Comparison of ENCODE assay signal across 22 cellular contexts in genomic region chr12:130847097-130847496, GRCh38. TPM values are rescaled to one million over a fixed set of nuclear protein-coding genes. Genes with fewer than 3 reads are reported as not detected.
DNase-seq lines count a peak whose midpoint lies in the region; ATAC-seq and TF ChIP-seq lines count a peak whose summit lies in the region.
"Had no signal": no experiment of that assay in that cellular context is flagged by ENCODE, and none has a peak within 500 bp of the region (broad histone marks: within the 10 kb centered on the region; RNA-seq: fewer than 3 reads in every experiment).

No MANE protein-coding gene starts in this region.

- no peak for DNase-seq in CD4-positive, CD25-positive, alpha-beta regulatory T cell
- DNase-seq in SK-N-MC (ENCODE audit: low read depth, low spot score), result no peak
- no peak for DNase-seq in left cardiac atrium
- no peak for DNase-seq in psoas muscle
- no peak for DNase-seq in iPS-NIHi7 (ENCODE audit: extremely low spot score)
- no peak for DNase-seq in activated naive CD8-positive, alpha-beta T cell treated with anti-CD3 and anti-CD28 coated beads for 36 hours
- DNase-seq in WERI-Rb-1, result no peak
- DNase-seq: activated CD4-positive, alpha-beta T cell treated with anti-CD3 and anti-CD28 coated beads, Interleukin-2, amount 50 U/mL, for 48 hours; body of pancreas; KBM-7; lower lobe of right lung; NCI-H1048; NCI-H510A; SHP77; stimulated activated naive CD4-positive, alpha-beta T cell; trophoblast cell had no signal

- intact Hi-C loops in left cardiac atrium (cut with DNase I) (no loop called here), psoas muscle (cut with DNase I) (no loop called here)

- WGBS in psoas muscle, 3 donors, result 42 to 52% (median 50%) methylated on average over 7 of the region's 7 CpGs

- no peak overlapping the region for H3K4me3 ChIP-seq in CD4-positive, CD25-positive, alpha-beta regulatory T cell (ENCODE audit: low read depth, low read length)
- H3K4me3 ChIP-seq in SK-N-MC, result no peak overlapping the region
- H3K4me3 ChIP-seq in psoas muscle, result no peak overlapping the region
- H3K4me3 ChIP-seq in WERI-Rb-1 (ENCODE audit: low read depth, low read length), result no peak overlapping the region
- H3K4me3 ChIP-seq: body of pancreas, gastroesophageal sphincter, HAP-1, lower lobe of right lung had no signal

- no peaks in the 10 kb centered on the region for H3K36me3 ChIP-seq in CD4-positive, CD25-positive, alpha-beta regulatory T cell (ENCODE audit: control insufficient read depth, insufficient read depth, low read length)
- H3K36me3 ChIP-seq in SK-N-MC (ENCODE audit: insufficient read depth, low read length) (no peaks in the 10 kb centered on the region), psoas muscle (ENCODE audit: insufficient read depth in 1 of 2, low read depth in 1 of 2) (no peaks in the 10 kb centered on the region), WERI-Rb-1 (no peaks in the 10 kb centered on the region)
- H3K36me3 ChIP-seq: gastroesophageal sphincter, HAP-1, lower lobe of right lung had no signal

- peaks cover 13% of the 10 kb centered on the region for H3K27me3 Mint-ChIP-seq in CD4-positive, CD25-positive, alpha-beta regulatory T cell
- H3K27me3 Mint-ChIP-seq in activated naive CD8-positive, alpha-beta T cell treated with anti-CD3 and anti-CD28 coated beads for 36 hours, result no peaks in the 10 kb centered on the region

- H3K36me3 Mint-ChIP-seq in CD4-positive, CD25-positive, alpha-beta regulatory T cell, result no peaks in the 10 kb centered on the region
- no peaks in the 10 kb centered on the region for H3K36me3 Mint-ChIP-seq in activated naive CD8-positive, alpha-beta T cell treated with anti-CD3 and anti-CD28 coated beads for 36 hours
- H3K36me3 Mint-ChIP-seq: activated naive CD4-positive, alpha-beta T cell treated with anti-CD3 and anti-CD28 coated beads, Interleukin-2, amount 50 U/mL, for 72 hours had no signal

- H3K9me3 Mint-ChIP-seq in CD4-positive, CD25-positive, alpha-beta regulatory T cell, result no peaks in the 10 kb centered on the region
- H3K9me3 Mint-ChIP-seq in activated naive CD8-positive, alpha-beta T cell treated with anti-CD3 and anti-CD28 coated beads for 36 hours, result no peaks in the 10 kb centered on the region
- H3K9me3 Mint-ChIP-seq: activated naive CD4-positive, alpha-beta T cell treated with anti-CD3 and anti-CD28 coated beads, Interleukin-2, amount 50 U/mL, for 72 hours; dendritic cell treated with granulocyte-macrophage colony-stimulating factor and Interleukin-4, amounts not matched to agents 40 ng/mL and 50 ng/mL, for 4 days had no signal

- no peaks in the 10 kb centered on the region for H3K4me1 ChIP-seq in CD4-positive, CD25-positive, alpha-beta regulatory T cell (ENCODE audit: control insufficient read depth, insufficient read depth, low read length, poor library complexity, severe bottlenecking)
- no peaks in the 10 kb centered on the region for H3K4me1 ChIP-seq in psoas muscle
- H3K4me1 ChIP-seq: gastroesophageal sphincter, lower lobe of right lung had no signal

- no peaks in the 10 kb centered on the region for H3K4me1 Mint-ChIP-seq in CD4-positive, CD25-positive, alpha-beta regulatory T cell
- peaks cover 3% of the 10 kb centered on the region for H3K4me1 Mint-ChIP-seq in activated naive CD8-positive, alpha-beta T cell treated with anti-CD3 and anti-CD28 coated beads for 36 hours

- H3K27me3 ChIP-seq in CD4-positive, CD25-positive, alpha-beta regulatory T cell (ENCODE audit: control insufficient read depth, insufficient read depth, low read length), result no peaks in the 10 kb centered on the region
- no peaks in the 10 kb centered on the region for H3K27me3 ChIP-seq in psoas muscle (ENCODE audit: insufficient read depth in 3 of 3, low read length in 2 of 3)
- no peaks in the 10 kb centered on the region for H3K27me3 ChIP-seq in WERI-Rb-1 (ENCODE audit: insufficient read depth, low read depth, severe bottlenecking)
- H3K27me3 ChIP-seq: body of pancreas, gastroesophageal sphincter had no signal

- no peak overlapping the region for H3K9ac ChIP-seq in SK-N-MC (ENCODE audit: insufficient read length)

- no peak overlapping the region for H3K4me3 Mint-ChIP-seq in CD4-positive, CD25-positive, alpha-beta regulatory T cell
- no peak overlapping the region for H3K4me3 Mint-ChIP-seq in activated naive CD8-positive, alpha-beta T cell treated with anti-CD3 and anti-CD28 coated beads for 36 hours
- H3K4me3 Mint-ChIP-seq: dendritic cell treated with granulocyte-macrophage colony-stimulating factor and Interleukin-4, amounts not matched to agents 40 ng/mL and 50 ng/mL, for 4 days had no signal

- no peak overlapping the region for H3K27ac ChIP-seq in CD4-positive, CD25-positive, alpha-beta regulatory T cell (ENCODE audit: insufficient read depth, low read length, poor library complexity, severe bottlenecking)
- H3K27ac ChIP-seq in SK-N-MC, result peak overlapping the region; percentile 61
- no peak overlapping the region for H3K27ac ChIP-seq in psoas muscle
- no peak overlapping the region for H3K27ac ChIP-seq in WERI-Rb-1
- H3K27ac ChIP-seq: body of pancreas, gastroesophageal sphincter, lower lobe of right lung, VCaP had no signal

- peak overlapping the region in 2 of 3 donors; percentile 27 to 60 for H3K27ac Mint-ChIP-seq in CD4-positive, CD25-positive, alpha-beta regulatory T cell
- H3K27ac Mint-ChIP-seq in activated naive CD8-positive, alpha-beta T cell treated with anti-CD3 and anti-CD28 coated beads for 36 hours, result no peak overlapping the region
- H3K27ac Mint-ChIP-seq: activated naive CD4-positive, alpha-beta T cell treated with anti-CD3 and anti-CD28 coated beads, Interleukin-2, amount 50 U/mL, for 72 hours; dendritic cell treated with granulocyte-macrophage colony-stimulating factor and Interleukin-4, amounts not matched to agents 40 ng/mL and 50 ng/mL, for 4 days had no signal

- no peak for ATAC-seq in CD4-positive, CD25-positive, alpha-beta regulatory T cell (ENCODE audit: low read depth in 2 of 2)
- ATAC-seq in left cardiac atrium, result peak; percentile 78 to 81
- peak in 3 of 4 donors; percentile 22 to 62 (median 41) for ATAC-seq in psoas muscle
- no peak for ATAC-seq in GM21367 (IDR thresholded peaks at IDR 0.05; ENCODE audit: unreplicated experiment)
- ATAC-seq: activated naive CD4-positive, alpha-beta T cell treated with anti-CD3 and anti-CD28 coated beads, Interleukin-2, amount 50 U/mL, for 72 hours; body of pancreas; gastroesophageal sphincter; lower lobe of right lung had no signal

- TF ChIP-seq CTCF in psoas muscle (IDR thresholded peaks at IDR 0.05), result no peak
- TF ChIP-seq CTCF in WERI-Rb-1 (IDR thresholded peaks at IDR 0.05; ENCODE audit: low read depth, low read length), result no peak

- no peaks in the 10 kb centered on the region for H3K9me3 ChIP-seq in CD4-positive, CD25-positive, alpha-beta regulatory T cell (ENCODE audit: control insufficient read depth in 2 of 2, low read length in 2 of 2)
- H3K9me3 ChIP-seq in SK-N-MC (ENCODE audit: low read depth, low read length), result no peaks in the 10 kb centered on the region
- no peaks in the 10 kb centered on the region for H3K9me3 ChIP-seq in psoas muscle
- peaks cover 3% of the 10 kb centered on the region for H3K9me3 ChIP-seq in WERI-Rb-1 (ENCODE audit: severe bottlenecking)
- H3K9me3 ChIP-seq: body of pancreas, gastroesophageal sphincter, HAP-1, lower lobe of right lung had no signal

RNA-seq across cellular contexts. Expression of gene STX2, which starts 8.0 kb away (rescaled TPM):
- total RNA-seq in CD4-positive, CD25-positive, alpha-beta regulatory T cell, result 29.5 TPM
- polyA plus RNA-seq in CD4-positive, CD25-positive, alpha-beta regulatory T cell, result 10 to 100 TPM; 10.7 to 11.8 (median 11.4) TPM
- 10 to 100 TPM; 19.1 to 34.4 TPM for total RNA-seq in left cardiac atrium
- 1 to 10 TPM; 5.5 to 7.2 (median 6.2) TPM for total RNA-seq in psoas muscle
- 10 to 100 TPM in 1 of 3 donors, 1 to 10 TPM in 2; 5.4 to 11.3 (median 8.4) TPM for polyA plus RNA-seq in psoas muscle
- 10 to 100 TPM; 13.8 to 14.0 TPM for total RNA-seq in activated naive CD8-positive, alpha-beta T cell treated with anti-CD3 and anti-CD28 coated beads for 36 hours

RNA-seq across cellular contexts. Expression of gene RAN, which starts 24.8 kb away (rescaled TPM):
- total RNA-seq in CD4-positive, CD25-positive, alpha-beta regulatory T cell, result 298 TPM
- 100 to 1,000 TPM; 682 to 837 (median 733) TPM for polyA plus RNA-seq in CD4-positive, CD25-positive, alpha-beta regulatory T cell
- total RNA-seq in left cardiac atrium, result 100 to 1,000 TPM; 306 to 467 TPM
- 100 to 1,000 TPM; 338 to 721 (median 445) TPM for total RNA-seq in psoas muscle
- 1,000 to 10,000 TPM in 1 of 3 donors, 100 to 1,000 TPM in 2; 302 to 1,341 (median 369) TPM for polyA plus RNA-seq in psoas muscle
- 1,000 to 10,000 TPM; 2,531 to 2,575 TPM for total RNA-seq in activated naive CD8-positive, alpha-beta T cell treated with anti-CD3 and anti-CD28 coated beads for 36 hours

Comparison
In these comparisons a context has a peak if more than half of its experiments do, and no peak if none do; other contexts are left out.
1. ATAC-seq: peak in left cardiac atrium (2 of 2) and psoas muscle (3 of 4); none in CD4-positive, CD25-positive, alpha-beta regulatory T cell (0 of 2) and GM21367 (single experiment).